ENCODE assay signal across 1 cellular context in genomic region chr17:64186171-64187092, GRCh38.
A peak's percentile ranks its signal among the peaks of the same experiment; 100 is the strongest.
TF ChIP-seq lines count a peak whose summit lies in the region.

No MANE protein-coding gene starts in this region.

TF ChIP-seq in HepG2, 621 proteins besides CTCF, POLR2A, EP300 and RAD21 (continued from another document and continues in another):
- TF ChIP-seq ZNF644 (CRISPR knock-in tag; IDR thresholded peaks at IDR 0.05; ENCODE audit: low read depth) (no peak), ZNF605 (CRISPR knock-in tag; IDR thresholded peaks at IDR 0.05) (peak; percentile 53; the same call in 1 of the 2 replicates), ELF4 (CRISPR knock-in tag; IDR thresholded peaks at IDR 0.05; ENCODE audit: borderline replicate concordance) (no peak), KDM5B (CRISPR knock-in tag; IDR thresholded peaks at IDR 0.05; ENCODE audit: borderline replicate concordance) (no peak), DMTF1 (CRISPR knock-in tag; IDR thresholded peaks at IDR 0.05) (no peak), ZNF263 (CRISPR knock-in tag; IDR thresholded peaks at IDR 0.05) (no peak), SRSF9 (IDR thresholded peaks at IDR 0.05; ENCODE audit: borderline replicate concordance, insufficient read depth, low read depth, low read length, poor library complexity, severe bottlenecking) (no peak), MTA1 (CRISPR knock-in tag; IDR thresholded peaks at IDR 0.05; ENCODE audit: borderline replicate concordance) (no peak), ZNF292 (CRISPR knock-in tag; IDR thresholded peaks at IDR 0.05; ENCODE audit: borderline replicate concordance, low read depth) (no peak), PREB (CRISPR knock-in tag; IDR thresholded peaks at IDR 0.05) (no peak), YEATS2 (CRISPR knock-in tag; IDR thresholded peaks at IDR 0.05; ENCODE audit: borderline replicate concordance) (no peak), ZNF343 (CRISPR knock-in tag; IDR thresholded peaks at IDR 0.05) (no peak), ZNF510 (CRISPR knock-in tag; IDR thresholded peaks at IDR 0.05; ENCODE audit: low read depth) (no peak), ZNF558 (CRISPR knock-in tag; IDR thresholded peaks at IDR 0.05; ENCODE audit: borderline replicate concordance) (no peak), TRIM24 (CRISPR knock-in tag; IDR thresholded peaks at IDR 0.05) (no peak), ZNF281 (CRISPR knock-in tag; IDR thresholded peaks at IDR 0.05; ENCODE audit: borderline replicate concordance) (no peak), ZNF761 (CRISPR knock-in tag; conservative IDR thresholded peaks at IDR 0.05) (peak; percentile 25; the same call in 1 of the 2 replicates), DR1 (CRISPR knock-in tag; IDR thresholded peaks at IDR 0.05) (no peak), BCLAF1 (IDR thresholded peaks at IDR 0.05) (no peak), YEATS4 (CRISPR knock-in tag; IDR thresholded peaks at IDR 0.05; ENCODE audit: borderline replicate concordance) (0 out of 2 replicates have a peak, but pooled peaks have one; percentile 9), ZNF609 (CRISPR knock-in tag; IDR thresholded peaks at IDR 0.05; ENCODE audit: borderline replicate concordance) (no peak), GTF3A (CRISPR knock-in tag; conservative IDR thresholded peaks at IDR 0.05) (0 out of 2 replicates have a peak, but pooled peaks have one; percentile 22), REPIN1 (CRISPR knock-in tag; IDR thresholded peaks at IDR 0.05; ENCODE audit: borderline replicate concordance, low read depth) (no peak), NR3C1 (CRISPR knock-in tag; IDR thresholded peaks at IDR 0.05) (no peak), ZNF746 (CRISPR knock-in tag; IDR thresholded peaks at IDR 0.05) (no peak), ZNF430 (CRISPR knock-in tag; IDR thresholded peaks at IDR 0.05) (peak; percentile 78), ATF3 (CRISPR knock-in tag; IDR thresholded peaks at IDR 0.05) (no peak), HOXA9 (CRISPR knock-in tag; IDR thresholded peaks at IDR 0.05; ENCODE audit: borderline replicate concordance) (no peak), HNF1B (CRISPR knock-in tag; IDR thresholded peaks at IDR 0.05) (0 out of 2 replicates have a peak, but pooled peaks have one; percentile 46), KAT2B (IDR thresholded peaks at IDR 0.05; ENCODE audit: borderline replicate concordance, low read depth, low read length) (no peak), TEF (CRISPR knock-in tag; IDR thresholded peaks at IDR 0.05) (no peak), ZNF652 (CRISPR knock-in tag; IDR thresholded peaks at IDR 0.05; ENCODE audit: borderline replicate concordance, low read depth) (no peak), PCBP1 (IDR thresholded peaks at IDR 0.05; ENCODE audit: borderline replicate concordance, low read depth, low read length) (no peak), TBX3 (IDR thresholded peaks at IDR 0.05; ENCODE audit: borderline replicate concordance) (no peak), AGO1 (IDR thresholded peaks at IDR 0.05; ENCODE audit: low read depth, low read length, poor library complexity, severe bottlenecking) (no peak), ZNF224 (CRISPR knock-in tag; IDR thresholded peaks at IDR 0.05) (peak; percentile 74; the same call in 1 of the 2 replicates), AFF4 (CRISPR knock-in tag; IDR thresholded peaks at IDR 0.05) (no peak), ZNF607 (CRISPR knock-in tag; IDR thresholded peaks at IDR 0.05; ENCODE audit: borderline replicate concordance) (no peak), CREM (IDR thresholded peaks at IDR 0.05) (no peak), CREM (CRISPR knock-in tag; IDR thresholded peaks at IDR 0.05) (no peak), ATRX (CRISPR knock-in tag; IDR thresholded peaks at IDR 0.05; ENCODE audit: borderline replicate concordance) (no peak), ZNF816 (CRISPR knock-in tag; IDR thresholded peaks at IDR 0.05; ENCODE audit: borderline replicate concordance) (no peak)
